In the genomic region with DNA sequence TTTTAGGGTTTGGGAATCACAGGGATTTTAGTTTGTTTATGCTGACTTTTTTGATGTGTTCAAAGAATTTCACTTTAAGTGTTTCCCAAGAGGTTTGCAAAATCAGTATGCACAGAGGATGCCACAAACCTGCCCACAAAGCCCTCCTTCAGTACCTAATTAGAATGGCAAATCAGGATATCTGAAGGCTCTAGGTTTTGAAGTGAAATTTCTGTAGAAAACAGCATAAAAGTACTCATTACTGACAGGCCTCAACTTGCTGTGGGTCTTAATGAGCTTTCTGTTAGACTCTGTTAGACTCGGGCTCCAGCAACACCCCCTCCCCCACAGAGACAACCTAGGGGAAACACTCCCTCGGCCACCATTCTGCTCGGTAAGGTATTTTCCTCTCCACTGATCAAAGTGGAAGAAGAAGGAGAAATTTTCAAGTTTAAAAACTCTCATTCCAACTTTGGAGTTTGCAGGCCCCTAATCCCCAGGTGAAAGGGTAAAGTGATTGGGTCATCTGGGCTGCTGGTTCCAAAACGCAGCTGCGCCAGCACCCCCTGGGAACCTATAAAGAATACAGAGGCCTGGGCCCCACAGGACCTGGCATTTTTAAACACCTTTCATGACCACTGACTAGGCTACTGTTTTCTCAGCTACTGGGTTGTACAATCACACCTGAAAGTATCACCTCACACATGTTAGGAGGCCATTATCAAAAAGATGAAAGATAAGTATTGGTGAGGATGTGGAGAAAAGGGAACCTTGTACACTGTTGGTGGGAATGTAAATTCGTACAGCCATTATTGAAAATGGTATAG, we compare ENCODE assay signal across 1 cellular context.
TF ChIP-seq lines count a peak whose summit lies in the region.

No MANE protein-coding gene starts in this region.

TF ChIP-seq in WTC11, 78 proteins besides CTCF, POLR2A, EP300 and RAD21 (continued from another document):
- no peak for TF ChIP-seq STAT6 (CRISPR knock-in tag; conservative IDR thresholded peaks at IDR 0.05; ENCODE audit: low read depth)
